ENCODE assay signal across 31 cellular contexts in genomic region chrX:99413317-99413716, GRCh38.
"Had no signal": no experiment of that assay in that cellular context is flagged by ENCODE, and none has a peak within 500 bp of the region (broad histone marks: within the 10 kb centered on the region; RNA-seq: fewer than 3 reads in every experiment).

No MANE protein-coding gene starts in this region.

- H3K27me3 ChIP-seq: adrenal gland, ascending aorta, body of pancreas, brain microvascular endothelial cell, cardiac muscle cell had no signal

- H3K27ac ChIP-seq: adrenal gland, ascending aorta, body of pancreas, brain microvascular endothelial cell, breast epithelium, cardiac muscle cell had no signal

- H3K4me1 ChIP-seq: adrenal gland, ascending aorta, body of pancreas, breast epithelium had no signal

- H3K36me3 ChIP-seq: adrenal gland, ascending aorta, brain microvascular endothelial cell, breast epithelium, cardiac muscle cell had no signal

- H3K9me3 ChIP-seq: adrenal gland, ascending aorta, body of pancreas, breast epithelium had no signal

- DNase-seq: activated effector memory CD4-positive, alpha-beta T cell treated with anti-CD3 and anti-CD28 coated beads, Interleukin-2, amount 50 U/mL, for 16 hours; activated effector memory CD4-positive, alpha-beta T cell treated with Interleukin-2 at 50 U/mL for 16 hours; activated gamma-delta T cell; activated gamma-delta T cell treated with Interleukin-2 at 50 U/mL for 16 hours; activated naive CD4-positive, alpha-beta T cell; activated naive CD4-positive, alpha-beta T cell treated with anti-CD3 and anti-CD28 coated beads for 36 hours; activated naive CD4-positive, alpha-beta T cell treated with anti-CD3 and anti-CD28 coated beads, Interleukin-2, amount 10 ng/mL, durations not matched to agents 7 days and 5 days; activated naive CD4-positive, alpha-beta T cell treated with anti-CD3 and anti-CD28 coated beads, Interleukin-2, amount 50 U/mL, for 16 hours; activated naive CD4-positive, alpha-beta T cell treated with Interleukin-2 at 50 U/mL for 16 hours; activated naive CD8-positive, alpha-beta T cell treated with anti-CD3 and anti-CD28 coated beads for 36 hours; activated naive CD8-positive, alpha-beta T cell treated with anti-CD3 and anti-CD28 coated beads, Interleukin-2, amount 10 ng/mL, durations not matched to agents 7 days and 5 days; activated naive CD8-positive, alpha-beta T cell treated with anti-CD3 and anti-CD28 coated beads, Interleukin-2, amount 50 U/mL, for 24 hours; activated T-cell treated with anti-CD3 and anti-CD28 coated beads, Interleukin-2, amount 50 U/mL, for 24 hours; activated T-cell treated with anti-CD3 and anti-CD28 coated beads, Interleukin-2, amount 50 U/mL, for 4 hours; activated T-cell treated with anti-CD3 and anti-CD28 coated beads, Interleukin-2, amount 50 U/mL, for 48 hours; activated T-cell treated with anti-CD3 and anti-CD28 coated beads, Interleukin-2, amount 50 U/mL, for 72 hours; adrenal gland; amniotic stem cell; amygdala; anterior cingulate cortex; aorta; body of pancreas; brain microvascular endothelial cell; caudate nucleus; central memory CD4-positive, alpha-beta T cell; cerebellar nuclear complex had no signal

- ATAC-seq: activated naive CD4-positive, alpha-beta T cell treated with anti-CD3 and anti-CD28 coated beads, Interleukin-2, amount 50 U/mL, for 72 hours; activated naive CD8-positive, alpha-beta T cell treated with anti-CD3 and anti-CD28 coated beads, Interleukin-2, amount 50 U/mL, for 24 hours; activated T-cell treated with anti-CD3 and anti-CD28 coated beads, Interleukin-2, amount 50 U/mL, for 4 hours; activated T-cell treated with anti-CD3 and anti-CD28 coated beads, Interleukin-2, amount 50 U/mL, for 72 hours; activated T-helper 17 cell treated with anti-CD3 and anti-CD28 coated beads, Interleukin-2, amount 50 U/mL, for 72 hours; body of pancreas had no signal

- H3K4me3 ChIP-seq: adrenal gland, ascending aorta, body of pancreas, breast epithelium, cardiac muscle cell had no signal
